In genomic region chr22:46350646-46351045, GRCh38 we compare ENCODE assay signal across 23 cellular contexts. TPM values are rescaled to one million over a fixed set of nuclear protein-coding genes. Genes with fewer than 3 reads are reported as not detected.
DNase-seq lines count a peak whose midpoint lies in the region; ATAC-seq, FAIRE-seq and TF ChIP-seq lines count a peak whose summit lies in the region.
"Had no signal": no experiment of that assay in that cellular context is flagged by ENCODE, and none has a peak within 500 bp of the region (broad histone marks: within the 10 kb centered on the region; RNA-seq: fewer than 3 reads in every experiment).

No MANE protein-coding gene starts in this region.

- peaks cover 15 to 16% of the 10 kb centered on the region in 2 donors for H3K4me1 Mint-ChIP-seq in stimulated activated naive B cell treated with anti-CD40 and anti-IgM and Interleukin-4, amounts not matched to agents 10 μg/mL and 1 μg/mL and 100 μg/mL, for 72 hours

- H3K4me3 Mint-ChIP-seq in stimulated activated naive B cell treated with anti-CD40 and anti-IgM and Interleukin-4, amounts not matched to agents 10 μg/mL and 1 μg/mL and 100 μg/mL, for 72 hours = no peak overlapping the region
- H3K4me3 Mint-ChIP-seq: CD8-positive, alpha-beta T cell had no signal

- no peak for TF ChIP-seq CTCF in kidney (IDR thresholded peaks at IDR 0.05; ENCODE audit: borderline replicate concordance, extremely low read depth, insufficient read depth)

- H3K27me3 Mint-ChIP-seq in stimulated activated naive B cell treated with anti-CD40 and anti-IgM and Interleukin-4, amounts not matched to agents 10 μg/mL and 1 μg/mL and 100 μg/mL, for 72 hours = no peaks in the 10 kb centered on the region

- H3K9ac ChIP-seq in kidney (ENCODE audit: low read length in 2 of 2) = no peak overlapping the region

- ATAC-seq in Right ventricle myocardium superior (ENCODE audit: poor library complexity) = no peak
- ATAC-seq in left cardiac atrium = no peak
- ATAC-seq in stimulated activated naive B cell treated with anti-CD40 and anti-IgM and Interleukin-4, amounts not matched to agents 10 μg/mL and 1 μg/mL and 100 μg/mL, for 72 hours (replicated peaks) = no peak
- no peak for ATAC-seq in HG03097 (IDR thresholded peaks at IDR 0.05; ENCODE audit: low FRiP score, unreplicated experiment)
- ATAC-seq in GM21576 (IDR thresholded peaks at IDR 0.05; ENCODE audit: unreplicated experiment) = no peak
- no peak for ATAC-seq in HG03135 (IDR thresholded peaks at IDR 0.05; ENCODE audit: unreplicated experiment)
- ATAC-seq: CD8-positive, alpha-beta T cell had no signal

- intact Hi-C loops in Right ventricle myocardium superior (cut with DNase I) (no loop called here), left cardiac atrium (cut with DNase I) (no loop called here), kidney (cut with DNase I) (no loop called here)

- H3K4me1 ChIP-seq in kidney (ENCODE audit: control insufficient read depth in 1 of 2, insufficient read depth in 1 of 2, low read depth in 1 of 2, low read length in 2 of 2) = no peaks in the 10 kb centered on the region

- H3K36me3 ChIP-seq in kidney (ENCODE audit: control insufficient read depth in 1 of 2, insufficient read depth in 2 of 2, low read length in 2 of 2) = peaks cover 43 to 66% of the 10 kb centered on the region in 2 donors

- peak overlapping the region; percentile 33 for H3K27ac Mint-ChIP-seq in stimulated activated naive B cell treated with anti-CD40 and anti-IgM and Interleukin-4, amounts not matched to agents 10 μg/mL and 1 μg/mL and 100 μg/mL, for 72 hours
- H3K27ac Mint-ChIP-seq: CD8-positive, alpha-beta T cell had no signal

- H3K9me3 ChIP-seq in kidney (ENCODE audit: control insufficient read depth in 1 of 2, low read length in 2 of 2) = no peaks in the 10 kb centered on the region
- H3K9me3 ChIP-seq: MG63 had no signal

- H3K9me3 Mint-ChIP-seq in stimulated activated naive B cell treated with anti-CD40 and anti-IgM and Interleukin-4, amounts not matched to agents 10 μg/mL and 1 μg/mL and 100 μg/mL, for 72 hours = no peaks in the 10 kb centered on the region
- H3K9me3 Mint-ChIP-seq: CD8-positive, alpha-beta T cell had no signal

- DNase-seq in Right ventricle myocardium superior (peak; percentile 34), left cardiac atrium (no peak), caudate nucleus (lab: John Stamatoyannopoulos, UW) (no peak), kidney (peak; percentile 59)
- DNase-seq in stimulated activated naive B cell treated with anti-CD40 and anti-IgM and Interleukin-4, amounts not matched to agents 10 μg/mL and 1 μg/mL and 100 μg/mL, for 72 hours = no peak
- DNase-seq: 8988T; AML-193; C1 segment of cervical spinal cord; CD8-positive, alpha-beta T cell; EL; H7; MG63; NCI-H1417 treated with DMSO at 0.1 percent for 48 hours; NCI-H187 treated with DMSO at 0.1 percent for 48 hours; NCI-H226; NCI-H510A treated with DMSO at 0.1 percent for 48 hours; NCI-H748 treated with DMSO at 0.1 percent for 48 hours; PC-9; RPMI8226 had no signal

- peak overlapping the region; percentile 2 for H3K27ac ChIP-seq in caudate nucleus (ENCODE audit: low read depth, low read length)
- no peak overlapping the region for H3K27ac ChIP-seq in kidney (ENCODE audit: low read depth in 2 of 2, low read length in 2 of 2)
- H3K27ac ChIP-seq: PC-9 had no signal

- no peak for FAIRE-seq in kidney (lab: Jason Lieb, UNC)
- FAIRE-seq: D721Med had no signal

- peaks cover 56 to 77% of the 10 kb centered on the region in 2 donors for H3K36me3 Mint-ChIP-seq in stimulated activated naive B cell treated with anti-CD40 and anti-IgM and Interleukin-4, amounts not matched to agents 10 μg/mL and 1 μg/mL and 100 μg/mL, for 72 hours

- no peak overlapping the region for H3K4me3 ChIP-seq in kidney (ENCODE audit: low read length in 2 of 2)
- H3K4me3 ChIP-seq: MG63, PC-9 had no signal

RNA-seq across cellular contexts. Expression of gene TRMU, which starts 15.1 kb away (rescaled TPM):
- total RNA-seq in Right ventricle myocardium superior (37.7 TPM), left cardiac atrium (10 to 100 TPM; 27.5 to 41.9 TPM), kidney (40.5 TPM)
- polyA plus RNA-seq in kidney (ENCODE audit: insufficient read depth, low read depth, low replicate concordance) = 41.1 TPM

RNA-seq across cellular contexts. Expression of gene GTSE1, which starts 54.0 kb away (rescaled TPM):
- total RNA-seq in Right ventricle myocardium superior (0.43 TPM), left cardiac atrium (under 1 TPM; 0.24 to 0.94 TPM), kidney (0.94 TPM)
- polyA plus RNA-seq in kidney (ENCODE audit: insufficient read depth, low read depth, low replicate concordance) = 0.41 TPM

Comparison
In these comparisons a context has a peak if more than half of its experiments do, and no peak if none do; other contexts are left out.
1. DNase-seq: peak in Right ventricle myocardium superior (single experiment) and kidney (single experiment); none in left cardiac atrium (single experiment), caudate nucleus (0 of 61) and stimulated activated naive B cell treated with anti-CD40 and anti-IgM and Interleukin-4, amounts not matched to agents 10 μg/mL and 1 μg/mL and 100 μg/mL, for 72 hours (single experiment).